Comparison of ENCODE assay signal across 25 cellular contexts in genomic region chr17:5194346-5194745, GRCh38. TPM values are rescaled to one million over a fixed set of nuclear protein-coding genes. Genes with fewer than 3 reads are reported as not detected.
"Had no signal": no experiment of that assay in that cellular context is flagged by ENCODE, and none has a peak within 500 bp of the region (broad histone marks: within the 10 kb centered on the region; RNA-seq: fewer than 3 reads in every experiment).

No MANE protein-coding gene starts in this region.

- H3K4me3 ChIP-seq: cardiac muscle cell, esophagus squamous epithelium, gastrocnemius medialis, sigmoid colon, stomach, testis, upper lobe of left lung had no signal

- DNase-seq: activated CD4-positive, CD25-positive, alpha-beta regulatory T cell treated with anti-CD3 and anti-CD28 coated beads, Interleukin-2, amount 50 U/mL, for 72 hours; activated CD8-positive, alpha-beta memory T cell treated with anti-CD3 and anti-CD28 coated beads for 24 hours; activated CD8-positive, alpha-beta memory T cell treated with anti-CD3 and anti-CD28 coated beads, Interleukin-2, amount 50 U/mL, for 48 hours; activated effector memory CD4-positive, alpha-beta T cell treated with anti-CD3 and anti-CD28 coated beads, Interleukin-2, amount 50 U/mL, for 16 hours; activated naive CD4-positive, alpha-beta T cell treated with anti-CD3 and anti-CD28 coated beads, Interleukin-2, amount 50 U/mL, for 16 hours; activated T-cell treated with anti-CD3 and anti-CD28 coated beads, Interleukin-2, amount 50 U/mL, for 48 hours; dermis blood vessel endothelial cell; effector memory CD8-positive, alpha-beta T cell; esophagus squamous epithelium; gastrocnemius medialis; head of caudate nucleus; left ventricle myocardium superior; occipital lobe; sigmoid colon; stimulated activated CD4-positive, alpha-beta T cell treated with anti-CD3 and anti-CD28 coated beads, Interleukin-4, amount 100 ng/mL, for 24 hours; stomach; T-helper 17 cell; testis; upper lobe of left lung had no signal

- H3K9me3 ChIP-seq: gastrocnemius medialis, sigmoid colon, testis had no signal

- H3K27me3 ChIP-seq: cardiac muscle cell, esophagus squamous epithelium, gastrocnemius medialis, sigmoid colon, stomach, testis, upper lobe of left lung had no signal

- H3K27ac ChIP-seq: cardiac muscle cell, esophagus squamous epithelium, gastrocnemius medialis, sigmoid colon, stomach, testis, upper lobe of left lung, VCaP had no signal

RNA-seq across cellular contexts. Expression of gene SCIMP, which starts 40.3 kb away (rescaled TPM):
- total RNA-seq: cardiac muscle cell, chondrocyte, dermis blood vessel endothelial cell, myocyte, renal cortical epithelial cell had no signal
- polyA plus RNA-seq: neural cell had no signal
